7 cellular contexts compared by ENCODE assay signal in genomic region chr2:84703831-84704230, GRCh38.
"Had no signal": no experiment of that assay in that cellular context is flagged by ENCODE, and none has a peak within 500 bp of the region (broad histone marks: within the 10 kb centered on the region; RNA-seq: fewer than 3 reads in every experiment).

No MANE protein-coding gene starts in this region.

- FAIRE-seq: HepG2, HTR-8/SVneo, K562 had no signal

- ATAC-seq: HepG2, K562 had no signal

- DNase-seq: KBM-7, KG1 had no signal

- H3K4me3 ChIP-seq: K562 had no signal

- H3K27ac ChIP-seq: HL-60, KMS-11 had no signal

- H3K4me2 ChIP-seq: KMS-11 had no signal

- H3K9ac ChIP-seq: KMS-11 had no signal
